Comparison of ENCODE assay signal across 8 cellular contexts in genomic region chr16:15899538-15900100, GRCh38. TPM values are rescaled to one million over a fixed set of nuclear protein-coding genes. Genes with fewer than 3 reads are reported as not detected.
A peak's percentile ranks its signal among the peaks of the same experiment; 100 is the strongest.
DNase-seq lines count a peak whose midpoint lies in the region; ATAC-seq, FAIRE-seq and TF ChIP-seq lines count a peak whose summit lies in the region.

No MANE protein-coding gene starts in this region.

- peak overlapping the region; percentile 6 for H3K27ac Mint-ChIP-seq in activated T-helper 1 cell treated with anti-CD3 and anti-CD28 coated beads, Interleukin-12 subunit alpha, Interleukin-12 subunit beta, Interleukin-2, Interleukin-4 antibody, amounts not matched to agents 30 ng/mL and 10 ng/mL and 1 ng/mL, durations not matched to agents 14 hours and 24 hours and 36 hours

- peaks cover 4% of the 10 kb centered on the region for H3K27me3 Mint-ChIP-seq in activated T-helper 1 cell treated with anti-CD3 and anti-CD28 coated beads, Interleukin-12 subunit alpha, Interleukin-12 subunit beta, Interleukin-2, Interleukin-4 antibody, amounts not matched to agents 30 ng/mL and 10 ng/mL and 1 ng/mL, durations not matched to agents 14 hours and 24 hours and 36 hours (ENCODE audit: insufficient read depth)

- no peaks in the 10 kb centered on the region for H3K9me3 Mint-ChIP-seq in activated T-helper 1 cell treated with anti-CD3 and anti-CD28 coated beads, Interleukin-12 subunit alpha, Interleukin-12 subunit beta, Interleukin-2, Interleukin-4 antibody, amounts not matched to agents 30 ng/mL and 10 ng/mL and 1 ng/mL, durations not matched to agents 14 hours and 24 hours and 36 hours

- no peak overlapping the region for H3K4me3 ChIP-seq in A549
- no peak overlapping the region for H3K4me3 ChIP-seq in lower lobe of right lung

- TF ChIP-seq POLR2A in A549 (IDR thresholded peaks at IDR 0.05; ENCODE audit: low read length), result no peak

- intact Hi-C loops in activated T-helper 1 cell treated with anti-CD3 and anti-CD28 coated beads, Interleukin-12 subunit alpha, Interleukin-12 subunit beta, Interleukin-2, Interleukin-4 antibody, amounts not matched to agents 30 ng/mL and 10 ng/mL and 1 ng/mL, durations not matched to agents 14 hours and 24 hours and 36 hours (cut with micrococcal nuclease), result loop anchor here (1.0 to 2.0 kb wide), 4 partner anchors 11 to 62 kb away; partner anchors contain the start of gene CEP20
- intact Hi-C loops in lower lobe of right lung (cut with DNase I), result no loop called here
- intact Hi-C loops in posterior cingulate gyrus (cut with DNase I), result no loop called here

- CTCF ChIA-PET in A549 (lab: Yijun Ruan, JAX), result interaction anchor here (0.5 to 2.8 kb wide), 13 partner anchors 8 to 228 kb away, joined by 3 to 14 read pairs (median 3); partner anchors contain the start of gene CEP20

- peak; percentile 39 to 58 for TF ChIP-seq RAD21 in A549 (conservative IDR thresholded peaks at IDR 0.05 in 1 of 2, IDR thresholded peaks at IDR 0.05 in 1 of 2)

- H3K27ac ChIP-seq in A549 (peak overlapping the region; percentile 90 to 91), lower lobe of right lung (peak overlapping the region; percentile 6)

- H3K27me3 ChIP-seq in lower lobe of right lung (ENCODE audit: low read depth), result no peaks in the 10 kb centered on the region

- H3K36me3 ChIP-seq in lower lobe of right lung, result no peaks in the 10 kb centered on the region

- peak; percentile 94 for FAIRE-seq in A549 (lab: Jason Lieb, UNC)

- H3K4me1 ChIP-seq in A549 (peaks cover 50% of the 10 kb centered on the region), lower lobe of right lung (no peaks in the 10 kb centered on the region)

- H3K9me3 ChIP-seq in A549 (no peaks in the 10 kb centered on the region), lower lobe of right lung (no peaks in the 10 kb centered on the region)

- H3K4me1 Mint-ChIP-seq in activated T-helper 1 cell treated with anti-CD3 and anti-CD28 coated beads, Interleukin-12 subunit alpha, Interleukin-12 subunit beta, Interleukin-2, Interleukin-4 antibody, amounts not matched to agents 30 ng/mL and 10 ng/mL and 1 ng/mL, durations not matched to agents 14 hours and 24 hours and 36 hours (ENCODE audit: low read depth), result peaks cover 33% of the 10 kb centered on the region

- peak; percentile 95 for DNase-seq in A549 (ENCODE audit: low read depth in 1 of 2, low spot score in 1 of 2)
- DNase-seq in HT-29 (ENCODE audit: low spot score), result peak; percentile 94
- peak; percentile 54 for DNase-seq in activated T-helper 1 cell treated with anti-CD3 and anti-CD28 coated beads, Interleukin-12 subunit alpha, Interleukin-12 subunit beta, Interleukin-2, Interleukin-4 antibody, amounts not matched to agents 30 ng/mL and 10 ng/mL and 1 ng/mL, durations not matched to agents 14 hours and 24 hours and 36 hours (ENCODE audit: low spot score)
- DNase-seq in lower lobe of right lung, result peak; percentile 53
- no peak for DNase-seq in posterior cingulate gyrus
- no peak for DNase-seq in NCI-H1092 (lab: John Stamatoyannopoulos, UW)
- DNase-seq in NCI-H2227 treated with DMSO at 0.1 percent for 48 hours (lab: John Stamatoyannopoulos, UW), result no peak

- peak; percentile 54 to 86; a peak in 2 of 5 replicates for TF ChIP-seq EP300 in A549 (IDR thresholded peaks at IDR 0.05)

- POLR2A ChIA-PET in A549 (lab: Yijun Ruan, JAX), result interaction anchor here (1.1 to 1.9 kb wide), 7 partner anchors 11 to 122 kb away, joined by 4 to 25 read pairs (median 5); partner anchors contain the start of gene CEP20

- WGBS in A549 (ENCODE audit: missing lambda C conversion rate), result 2% methylated on average over 8 of the region's 9 CpGs

- TF ChIP-seq CTCF in A549 (IDR thresholded peaks at IDR 0.05) (no peak), lower lobe of right lung (IDR thresholded peaks at IDR 0.05) (no peak)

- no peaks in the 10 kb centered on the region for H3K36me3 Mint-ChIP-seq in activated T-helper 1 cell treated with anti-CD3 and anti-CD28 coated beads, Interleukin-12 subunit alpha, Interleukin-12 subunit beta, Interleukin-2, Interleukin-4 antibody, amounts not matched to agents 30 ng/mL and 10 ng/mL and 1 ng/mL, durations not matched to agents 14 hours and 24 hours and 36 hours (ENCODE audit: low read depth)

- peak overlapping the region; percentile 66 for H3K4me2 ChIP-seq in A549

- ATAC-seq in A549 (peak; percentile 96 to 99), GM18867 (IDR thresholded peaks at IDR 0.05; ENCODE audit: unreplicated experiment) (peak; percentile 58), lower lobe of right lung (peak; percentile 91 to 94)

- H3K4me3 Mint-ChIP-seq in activated T-helper 1 cell treated with anti-CD3 and anti-CD28 coated beads, Interleukin-12 subunit alpha, Interleukin-12 subunit beta, Interleukin-2, Interleukin-4 antibody, amounts not matched to agents 30 ng/mL and 10 ng/mL and 1 ng/mL, durations not matched to agents 14 hours and 24 hours and 36 hours, result peak overlapping the region; percentile 46

TF ChIP-seq in A549, 52 proteins besides CTCF, POLR2A, EP300 and RAD21 (continues in another document):
- TF ChIP-seq MAFK (IDR thresholded peaks at IDR 0.05; ENCODE audit: partially characterized antibody), result peak; percentile 16
- TF ChIP-seq ZC3H11A (IDR thresholded peaks at IDR 0.05), result no peak
- peak; percentile 88 for TF ChIP-seq JUNB (IDR thresholded peaks at IDR 0.05)
- TF ChIP-seq USF2 (IDR thresholded peaks at IDR 0.05), result no peak
- TF ChIP-seq EHMT2 (IDR thresholded peaks at IDR 0.05; ENCODE audit: low read depth), result no peak
- TF ChIP-seq SMC3 (IDR thresholded peaks at IDR 0.05), result peak; percentile 38; the same call in 2 of the 3 replicates
- no peak for TF ChIP-seq RNF2 (IDR thresholded peaks at IDR 0.05; ENCODE audit: borderline replicate concordance, low read depth)
- peak in 1 of 2 experiments; percentile 87; a peak in 2 of 4 replicates for TF ChIP-seq CEBPB (IDR thresholded peaks at IDR 0.05)
- no peak for TF ChIP-seq NPAS2 (CRISPR knock-in tag; IDR thresholded peaks at IDR 0.05; ENCODE audit: borderline replicate concordance)
- no peak for TF ChIP-seq RCOR1 (IDR thresholded peaks at IDR 0.05; ENCODE audit: low read depth, low read length)
- no peak for TF ChIP-seq CHD4 (IDR thresholded peaks at IDR 0.05; ENCODE audit: borderline replicate concordance)
- TF ChIP-seq FOSL2 (IDR thresholded peaks at IDR 0.05), result peak; percentile 92
- peak; percentile 99 for TF ChIP-seq FOSL2 (CRISPR knock-in tag; IDR thresholded peaks at IDR 0.05)

RNA-seq across cellular contexts. Expression of gene CEP20, which starts 11.2 kb away (rescaled TPM):
- polyA plus RNA-seq in A549 (2011; rRNA removed) (97.5 and 102 TPM in 2 replicates), A549 (2017; fragmentation: RNase III; extraction: RNeasy Plus Mini Kit Qiagen cat#74134 plus additional on column Dnase treatment) (57.9 to 63.8 TPM (median 58.7 TPM) in 3 replicates)
- polyA plus RNA-seq in A549 (2012; cell fraction: cytosol; rRNA removed), result 20.9 and 24.1 TPM in 2 replicates
- 5.6 and 10.8 TPM in 2 replicates for polyA plus RNA-seq in A549 (2012; cell fraction: nucleus; rRNA removed)
- polyA minus RNA-seq in A549 (2011; rRNA and poly(A)+ RNA removed), result 19.5 and 21.5 TPM in 2 replicates
- 17.3 and 19.2 TPM in 2 replicates for total RNA-seq in HT-29 (2014; rRNA removed; shearing (Covaris generic))
- 36.7 and 50.2 TPM in 2 replicates for total RNA-seq in activated T-helper 1 cell treated with anti-CD3 and anti-CD28 coated beads, Interleukin-12 subunit alpha, Interleukin-12 subunit beta, Interleukin-2, Interleukin-4 antibody, amounts not matched to agents 30 ng/mL and 10 ng/mL and 1 ng/mL, durations not matched to agents 14 hours and 24 hours and 36 hours
- total RNA-seq in lower lobe of right lung, result 24.1 TPM

RNA-seq across cellular contexts. Expression of gene MYH11, which starts 42.8 kb away (rescaled TPM):
- 0.03 TPM in 2 replicates for polyA plus RNA-seq in A549 (2011; rRNA removed)
- polyA plus RNA-seq in A549 (2012; cell fraction: cytosol; rRNA removed), result 0.01 TPM in 2 replicates
- 0.01 TPM in 1 of 2 replicates, not detected in the other for polyA plus RNA-seq in A549 (2012; cell fraction: nucleus; rRNA removed)
- 0.07 to 0.10 TPM (median 0.09 TPM) in 3 replicates for polyA plus RNA-seq in A549 (2017; fragmentation: RNase III; extraction: RNeasy Plus Mini Kit Qiagen cat#74134 plus additional on column Dnase treatment)
- 0.05 and 0.12 TPM in 2 replicates for polyA minus RNA-seq in A549 (2011; rRNA and poly(A)+ RNA removed)
- 0.05 TPM in 1 of 2 replicates, not detected in the other for total RNA-seq in HT-29 (2014; rRNA removed; shearing (Covaris generic))
- total RNA-seq in activated T-helper 1 cell treated with anti-CD3 and anti-CD28 coated beads, Interleukin-12 subunit alpha, Interleukin-12 subunit beta, Interleukin-2, Interleukin-4 antibody, amounts not matched to agents 30 ng/mL and 10 ng/mL and 1 ng/mL, durations not matched to agents 14 hours and 24 hours and 36 hours, result not detected in 2 replicates
- 102 TPM for total RNA-seq in lower lobe of right lung

RNA-seq across cellular contexts. Expression of gene ABCC1, which starts 49.8 kb away (rescaled TPM):
- polyA plus RNA-seq in A549 (2011; rRNA removed) (56.5 and 108 TPM in 2 replicates), A549 (2017; fragmentation: RNase III; extraction: RNeasy Plus Mini Kit Qiagen cat#74134 plus additional on column Dnase treatment) (86.7 to 93.8 TPM (median 90.7 TPM) in 3 replicates)
- polyA plus RNA-seq in A549 (2012; cell fraction: cytosol; rRNA removed), result 59.3 and 77.9 TPM in 2 replicates
- polyA plus RNA-seq in A549 (2012; cell fraction: nucleus; rRNA removed), result 184 and 231 TPM in 2 replicates
- polyA minus RNA-seq in A549 (2011; rRNA and poly(A)+ RNA removed), result 359 and 414 TPM in 2 replicates
- 26.1 and 35.2 TPM in 2 replicates for total RNA-seq in HT-29 (2014; rRNA removed; shearing (Covaris generic))
- total RNA-seq in activated T-helper 1 cell treated with anti-CD3 and anti-CD28 coated beads, Interleukin-12 subunit alpha, Interleukin-12 subunit beta, Interleukin-2, Interleukin-4 antibody, amounts not matched to agents 30 ng/mL and 10 ng/mL and 1 ng/mL, durations not matched to agents 14 hours and 24 hours and 36 hours, result 102 and 108 TPM in 2 replicates
- total RNA-seq in lower lobe of right lung, result 47.5 TPM

Comparison
In these comparisons a context has a peak if more than half of its experiments do, and no peak if none do; other contexts are left out.
1. DNase-seq: peak in A549 (2 of 2), HT-29 (single experiment), activated T-helper 1 cell treated with anti-CD3 and anti-CD28 coated beads, Interleukin-12 subunit alpha, Interleukin-12 subunit beta, Interleukin-2, Interleukin-4 antibody, amounts not matched to agents 30 ng/mL and 10 ng/mL and 1 ng/mL, durations not matched to agents 14 hours and 24 hours and 36 hours (single experiment) and lower lobe of right lung (single experiment); none in posterior cingulate gyrus (0 of 10), NCI-H1092 (single experiment) and NCI-H2227 treated with DMSO at 0.1 percent for 48 hours (single experiment).
2. RNA of gene MYH11, which starts 42.8 kb away (total RNA-seq): 102 TPM in lower lobe of right lung (single experiment); 0.05 TPM in HT-29 and not detected in activated T-helper 1 cell treated with anti-CD3 and anti-CD28 coated beads, Interleukin-12 subunit alpha, Interleukin-12 subunit beta, Interleukin-2, Interleukin-4 antibody, amounts not matched to agents 30 ng/mL and 10 ng/mL and 1 ng/mL, durations not matched to agents 14 hours and 24 hours and 36 hours; every median in the first group is over 10 times any median in the second.
3. Peak in every context shown above with its lines, with median percentiles within 50 percentile points of each other: ATAC-seq.